In the genomic region with DNA sequence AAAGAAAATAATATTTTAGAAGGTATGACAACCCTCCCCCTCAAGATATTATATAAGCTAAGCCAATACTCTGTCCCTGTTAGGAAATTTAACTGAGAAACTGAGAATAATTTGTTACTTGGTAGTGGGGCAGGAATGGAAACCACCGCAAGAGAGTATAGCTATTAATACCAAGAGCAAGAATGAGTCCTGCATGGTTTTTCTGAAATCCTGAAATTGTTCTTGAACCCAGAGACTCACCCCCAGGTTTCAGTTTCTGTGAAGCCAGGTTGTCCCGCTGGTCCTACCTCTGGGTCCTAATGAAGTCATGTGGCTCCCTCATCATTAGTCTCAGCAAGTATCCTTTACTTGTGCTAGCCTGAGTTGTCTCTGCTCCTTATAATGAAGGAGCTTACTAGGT, we compare ENCODE assay signal across 30 cellular contexts.
DNase-seq lines count a peak whose midpoint lies in the region; ATAC-seq and TF ChIP-seq lines count a peak whose summit lies in the region.
"Had no signal": no experiment of that assay in that cellular context is flagged by ENCODE, and none has a peak within 500 bp of the region (broad histone marks: within the 10 kb centered on the region; RNA-seq: fewer than 3 reads in every experiment).

No MANE protein-coding gene starts in this region.

- H3K4me1 Mint-ChIP-seq in stimulated activated effector memory CD8-positive, alpha-beta T cell treated with anti-CD3 and anti-CD28 coated beads, Interleukin-12 subunit alpha, Interleukin-12 subunit beta, amount 100 ng/mL, for 72 hours: no peaks in the 10 kb centered on the region
- H3K4me1 Mint-ChIP-seq: activated B cell treated with CpG ODN at 0.5 μM for 24 hours had no signal

- H3K36me3 Mint-ChIP-seq in stimulated activated effector memory CD8-positive, alpha-beta T cell treated with anti-CD3 and anti-CD28 coated beads, Interleukin-12 subunit alpha, Interleukin-12 subunit beta, amount 100 ng/mL, for 72 hours: no peaks in the 10 kb centered on the region

- H3K27ac ChIP-seq in psoas muscle: no peak overlapping the region
- H3K27ac ChIP-seq: BLaER1 treated with 17β-estradiol and CSF1 and Interleukin-3, amounts not matched to agents 10 nM and 100 nM; upper lobe of left lung had no signal

- no peak for TF ChIP-seq CTCF in psoas muscle (IDR thresholded peaks at IDR 0.05)

- H3K4me3 ChIP-seq in psoas muscle: no peak overlapping the region
- H3K4me3 ChIP-seq: BLaER1 treated with 17β-estradiol and CSF1 and Interleukin-3, amounts not matched to agents 10 nM and 100 nM; upper lobe of left lung had no signal

- WGBS in psoas muscle, 3 donors: 94 to 100% (median 98%) methylated on average over 2 of the region's 2 CpGs

- intact Hi-C loops in psoas muscle (cut with DNase I): no loop called here

- H3K36me3 ChIP-seq in psoas muscle (ENCODE audit: insufficient read depth in 1 of 2, low read depth in 1 of 2): no peaks in the 10 kb centered on the region
- H3K36me3 ChIP-seq: BLaER1 treated with 17β-estradiol and CSF1 and Interleukin-3, amounts not matched to agents 10 nM and 100 nM; upper lobe of left lung had no signal

- H3K9me3 ChIP-seq in psoas muscle: no peaks in the 10 kb centered on the region
- H3K9me3 ChIP-seq: BLaER1 treated with 17β-estradiol and CSF1 and Interleukin-3, amounts not matched to agents 10 nM and 100 nM; upper lobe of left lung had no signal

- no peak overlapping the region for H3K4me3 Mint-ChIP-seq in stimulated activated effector memory CD8-positive, alpha-beta T cell treated with anti-CD3 and anti-CD28 coated beads, Interleukin-12 subunit alpha, Interleukin-12 subunit beta, amount 100 ng/mL, for 72 hours
- H3K4me3 Mint-ChIP-seq: activated B cell treated with CpG ODN at 0.5 μM for 24 hours; activated T-helper 1 cell treated with anti-CD3 and anti-CD28 coated beads, Interleukin-12 subunit alpha, Interleukin-12 subunit beta, Interleukin-2, Interleukin-4 antibody, amounts not matched to agents 30 ng/mL and 10 ng/mL and 1 ng/mL, durations not matched to agents 14 hours and 24 hours and 36 hours; HFFc6 had no signal

- no peaks in the 10 kb centered on the region for H3K9me3 Mint-ChIP-seq in stimulated activated effector memory CD8-positive, alpha-beta T cell treated with anti-CD3 and anti-CD28 coated beads, Interleukin-12 subunit alpha, Interleukin-12 subunit beta, amount 100 ng/mL, for 72 hours
- H3K9me3 Mint-ChIP-seq: activated B cell treated with CpG ODN at 0.5 μM for 24 hours had no signal

- DNase-seq in stimulated activated effector memory CD8-positive, alpha-beta T cell treated with anti-CD3 and anti-CD28 coated beads, Interleukin-12 subunit alpha, Interleukin-12 subunit beta, amount 100 ng/mL, for 72 hours (ENCODE audit: low spot score in 2 of 2): no peak
- DNase-seq in psoas muscle (no peak), C1 segment of cervical spinal cord (lab: John Stamatoyannopoulos, UW) (no peak), NCI-H526 treated with DMSO at 0.1 percent for 48 hours (lab: John Stamatoyannopoulos, UW) (no peak)
- DNase-seq: activated B cell treated with CpG ODN at 0.5 μM for 24 hours; activated CD4-positive, alpha-beta T cell treated with anti-CD3 and anti-CD28 coated beads, Interleukin-2, amount 50 U/mL, for 4 hours; activated CD8-positive, alpha-beta memory T cell treated with anti-CD3 and anti-CD28 coated beads, Interleukin-2, amount 50 U/mL, for 4 hours; activated naive CD4-positive, alpha-beta T cell treated with anti-CD3 and anti-CD28 coated beads, Interleukin-2, amount 50 U/mL, for 16 hours; amygdala; DND-41; HFFc6; IMR-90; left ventricle myocardium superior; NCI-H1092; NCI-H187 treated with DMSO at 0.1 percent for 48 hours; NCI-H2171 treated with DMSO at 0.1 percent for 48 hours; NCI-H524; SIG-M5; stimulated activated CD4-positive, alpha-beta T cell treated with anti-CD3 and anti-CD28 coated beads, Interleukin-12 subunit alpha, Interleukin-12 subunit beta, amount 100 ng/mL, for 4 hours; stimulated activated CD4-positive, alpha-beta T cell treated with anti-CD3 and anti-CD28 coated beads, Interleukin-4, amount 100 ng/mL, for 1 hour; substantia nigra; SW 1271; T-helper 9 cell; upper lobe of left lung had no signal

- no peaks in the 10 kb centered on the region for H3K4me1 ChIP-seq in psoas muscle
- H3K4me1 ChIP-seq: upper lobe of left lung had no signal

- ATAC-seq in GM18909 (IDR thresholded peaks at IDR 0.05; ENCODE audit: poor library complexity, unreplicated experiment): peak; percentile 50
- peak; percentile 61 for ATAC-seq in HG02588 (IDR thresholded peaks at IDR 0.05; ENCODE audit: unreplicated experiment)
- peak; percentile 70 for ATAC-seq in HG03442 (IDR thresholded peaks at IDR 0.05; ENCODE audit: unreplicated experiment)
- peak; percentile 64 for ATAC-seq in stimulated activated effector memory CD8-positive, alpha-beta T cell treated with anti-CD3 and anti-CD28 coated beads, Interleukin-12 subunit alpha, Interleukin-12 subunit beta, amount 100 ng/mL, for 72 hours
- ATAC-seq in psoas muscle: no peak
- ATAC-seq: left ventricle myocardium superior, sciatic nerve had no signal

- no peak overlapping the region for H3K27ac Mint-ChIP-seq in stimulated activated effector memory CD8-positive, alpha-beta T cell treated with anti-CD3 and anti-CD28 coated beads, Interleukin-12 subunit alpha, Interleukin-12 subunit beta, amount 100 ng/mL, for 72 hours
- H3K27ac Mint-ChIP-seq: activated B cell treated with CpG ODN at 0.5 μM for 24 hours; activated T-helper 1 cell treated with anti-CD3 and anti-CD28 coated beads, Interleukin-12 subunit alpha, Interleukin-12 subunit beta, Interleukin-2, Interleukin-4 antibody, amounts not matched to agents 30 ng/mL and 10 ng/mL and 1 ng/mL, durations not matched to agents 14 hours and 24 hours and 36 hours; HFFc6 had no signal

- H3K27me3 ChIP-seq in psoas muscle (ENCODE audit: insufficient read depth in 3 of 3, low read length in 2 of 3): no peaks in the 10 kb centered on the region
- H3K27me3 ChIP-seq: BLaER1 treated with 17β-estradiol and CSF1 and Interleukin-3, amounts not matched to agents 10 nM and 100 nM; upper lobe of left lung had no signal

Comparison
In these comparisons a context has a peak if more than half of its experiments do, and no peak if none do; other contexts are left out.
1. ATAC-seq: peak in GM18909 (single experiment), HG02588 (single experiment), HG03442 (single experiment) and stimulated activated effector memory CD8-positive, alpha-beta T cell treated with anti-CD3 and anti-CD28 coated beads, Interleukin-12 subunit alpha, Interleukin-12 subunit beta, amount 100 ng/mL, for 72 hours (single experiment); none in psoas muscle (0 of 4).